Comparison of ENCODE assay signal across 15 cellular contexts in genomic region chr4:56102581-56102980, GRCh38.
"Had no signal": no experiment of that assay in that cellular context is flagged by ENCODE, and none has a peak within 500 bp of the region (broad histone marks: within the 10 kb centered on the region; RNA-seq: fewer than 3 reads in every experiment).

No MANE protein-coding gene starts in this region.

- H3K4me1 Mint-ChIP-seq: activated T-helper 17 cell treated with anti-CD3 and anti-CD28 coated beads, Interleukin-2, amount 50 U/mL, for 72 hours had no signal

- H3K36me3 Mint-ChIP-seq: activated naive CD4-positive, alpha-beta T cell treated with anti-CD3 and anti-CD28 coated beads, Interleukin-2, amount 50 U/mL, for 72 hours; natural killer cell treated with Interleukin-12 subunit alpha and Interleukin-12 subunit beta and Interleukin-15 and Interleukin-18, amount 100 ng/mL, for 72 hours had no signal

- H3K9me3 Mint-ChIP-seq: activated naive CD4-positive, alpha-beta T cell treated with anti-CD3 and anti-CD28 coated beads, Interleukin-2, amount 50 U/mL, for 72 hours; activated T-helper 17 cell treated with anti-CD3 and anti-CD28 coated beads, Interleukin-2, amount 50 U/mL, for 72 hours; natural killer cell treated with Interleukin-12 subunit alpha and Interleukin-12 subunit beta and Interleukin-15 and Interleukin-18, amount 100 ng/mL, for 72 hours; stimulated activated naive CD8-positive, alpha-beta T cell treated with anti-CD3 and anti-CD28 coated beads, Interleukin-15, Interleukin-2, amounts not matched to agents 100 ng/mL and 50 ng/mL, for 24 hours had no signal

- DNase-seq: activated CD4-positive, alpha-beta T cell treated with anti-CD3 and anti-CD28 coated beads for 1 hour; activated T-cell treated with anti-CD3 and anti-CD28 coated beads, Interleukin-2, amount 50 U/mL, for 1 hour; central memory CD4-positive, alpha-beta T cell; effector memory CD4-positive, alpha-beta T cell; left ventricle myocardium superior; mammary epithelial cell; midbrain; pancreas; right lobe of liver; stimulated activated CD4-positive, alpha-beta T cell treated with anti-CD3 and anti-CD28 coated beads, Interleukin-1b, Interleukin-23, amount 100 ng/mL, for 48 hours; tibial artery had no signal

- ATAC-seq: activated naive CD4-positive, alpha-beta T cell treated with anti-CD3 and anti-CD28 coated beads, Interleukin-2, amount 50 U/mL, for 72 hours; activated T-helper 17 cell treated with anti-CD3 and anti-CD28 coated beads, Interleukin-2, amount 50 U/mL, for 72 hours; left ventricle myocardium superior; natural killer cell treated with Interleukin-12 subunit alpha and Interleukin-12 subunit beta and Interleukin-15 and Interleukin-18, amount 100 ng/mL, for 72 hours; pancreas; right lobe of liver had no signal

- H3K27ac Mint-ChIP-seq: activated naive CD4-positive, alpha-beta T cell treated with anti-CD3 and anti-CD28 coated beads, Interleukin-2, amount 50 U/mL, for 72 hours; activated T-helper 17 cell treated with anti-CD3 and anti-CD28 coated beads, Interleukin-2, amount 50 U/mL, for 72 hours; natural killer cell treated with Interleukin-12 subunit alpha and Interleukin-12 subunit beta and Interleukin-15 and Interleukin-18, amount 100 ng/mL, for 72 hours; stimulated activated naive CD8-positive, alpha-beta T cell treated with anti-CD3 and anti-CD28 coated beads, Interleukin-15, Interleukin-2, amounts not matched to agents 100 ng/mL and 50 ng/mL, for 24 hours had no signal

- H3K27me3 Mint-ChIP-seq: activated T-helper 17 cell treated with anti-CD3 and anti-CD28 coated beads, Interleukin-2, amount 50 U/mL, for 72 hours; stimulated activated naive CD8-positive, alpha-beta T cell treated with anti-CD3 and anti-CD28 coated beads, Interleukin-15, Interleukin-2, amounts not matched to agents 100 ng/mL and 50 ng/mL, for 24 hours had no signal

- H3K4me3 Mint-ChIP-seq: activated T-helper 17 cell treated with anti-CD3 and anti-CD28 coated beads, Interleukin-2, amount 50 U/mL, for 72 hours; natural killer cell treated with Interleukin-12 subunit alpha and Interleukin-12 subunit beta and Interleukin-15 and Interleukin-18, amount 100 ng/mL, for 72 hours; stimulated activated naive CD8-positive, alpha-beta T cell treated with anti-CD3 and anti-CD28 coated beads, Interleukin-15, Interleukin-2, amounts not matched to agents 100 ng/mL and 50 ng/mL, for 24 hours had no signal
